Comparison of ENCODE assay signal across 23 cellular contexts in genomic region chr17:6608321-6608720, GRCh38. TPM values are rescaled to one million over a fixed set of nuclear protein-coding genes. Genes with fewer than 3 reads are reported as not detected.
DNase-seq lines count a peak whose midpoint lies in the region; ATAC-seq, FAIRE-seq and TF ChIP-seq lines count a peak whose summit lies in the region.
"Had no signal": no experiment of that assay in that cellular context is flagged by ENCODE, and none has a peak within 500 bp of the region (broad histone marks: within the 10 kb centered on the region; RNA-seq: fewer than 3 reads in every experiment).

No MANE protein-coding gene starts in this region.

- ATAC-seq in RWPE2 (ENCODE audit: low read depth) (peak; percentile 85), esophagus mucosa (peak; percentile 85), GM21423 (IDR thresholded peaks at IDR 0.05; ENCODE audit: unreplicated experiment) (no peak)
- ATAC-seq: activated CD8-positive, alpha-beta T cell treated with anti-CD3 and anti-CD28 coated beads for 36 hours; left colon had no signal

- DNase-seq in MCF 10A (ENCODE audit: unreplicated experiment) (peak; percentile 63), breast epithelium (ENCODE audit: low spot score in 2 of 2) (no peak), RWPE2 (ENCODE audit: low spot score) (no peak), urothelium cell line (ENCODE audit: low spot score) (peak; percentile 35), AG08396 (ENCODE audit: low spot score) (no peak), GM13977 (ENCODE audit: low spot score) (no peak)
- DNase-seq: 8988T; activated CD4-positive, CD25-positive, alpha-beta regulatory T cell; activated CD8-positive, alpha-beta T cell treated with anti-CD3 and anti-CD28 coated beads for 36 hours; activated naive CD4-positive, alpha-beta T cell treated with anti-CD3 and anti-CD28 coated beads, Interleukin-2, amount 10 ng/mL, durations not matched to agents 7 days and 5 days; activated T-cell treated with anti-CD3 and anti-CD28 coated beads, Interleukin-2, amount 50 U/mL, for 24 hours; aorta; C1 segment of cervical spinal cord; effector memory CD4-positive, alpha-beta T cell; foreskin melanocyte; Karpas-422; left colon; posterior cingulate gyrus; stimulated activated CD8-positive, alpha-beta memory T cell treated with anti-CD3 and anti-CD28 coated beads, Interleukin-4, amount 100 ng/mL, for 48 hours had no signal

- BruUV-seq in MCF 10A (replicated peaks; lab: Mats Ljungman, UMichigan) = no TSS peak

- H3K9me3 Mint-ChIP-seq in MCF 10A (ENCODE audit: unreplicated experiment) = no peaks in the 10 kb centered on the region
- H3K9me3 Mint-ChIP-seq: activated CD8-positive, alpha-beta T cell treated with anti-CD3 and anti-CD28 coated beads for 36 hours; activated naive CD4-positive, alpha-beta T cell treated with anti-CD3 and anti-CD28 coated beads, Interleukin-2, amount 10 ng/mL, durations not matched to agents 7 days and 5 days; activated T-cell treated with anti-CD3 and anti-CD28 coated beads, Interleukin-2, amount 50 U/mL, for 24 hours; mesothelial cell of epicardium; nephron had no signal

- H3K36me3 Mint-ChIP-seq in MCF 10A (ENCODE audit: insufficient read depth, unreplicated experiment) = peaks cover 84% of the 10 kb centered on the region

- peaks cover 11% of the 10 kb centered on the region for H3K4me1 Mint-ChIP-seq in MCF 10A (ENCODE audit: insufficient read depth, unreplicated experiment)
- H3K4me1 Mint-ChIP-seq: mesothelial cell of epicardium had no signal

- no peak for TF ChIP-seq POLR2A in breast epithelium (IDR thresholded peaks at IDR 0.05)

- POLR2A ChIA-PET in MCF 10A (lab: Yijun Ruan, JAX) = interaction anchor here (0.5 to 3.8 kb wide), 15 partner anchors 8 to 1310 kb away, joined by 3 to 24 read pairs (median 4); partner anchors contain the start of genes KIAA0753 and TXNDC17

- H3K27ac Mint-ChIP-seq in MCF 10A (ENCODE audit: low read depth, unreplicated experiment) = no peak overlapping the region
- H3K27ac Mint-ChIP-seq: activated CD8-positive, alpha-beta T cell treated with anti-CD3 and anti-CD28 coated beads for 36 hours; activated naive CD4-positive, alpha-beta T cell treated with anti-CD3 and anti-CD28 coated beads, Interleukin-2, amount 10 ng/mL, durations not matched to agents 7 days and 5 days; activated T-cell treated with anti-CD3 and anti-CD28 coated beads, Interleukin-2, amount 50 U/mL, for 24 hours; mesothelial cell of epicardium; nephron had no signal

- TF ChIP-seq CTCF in MCF 10A (IDR thresholded peaks at IDR 0.05; ENCODE audit: unreplicated experiment) = no peak
- TF ChIP-seq CTCF in breast epithelium (IDR thresholded peaks at IDR 0.05) = no peak
- TF ChIP-seq CTCF in RWPE2 (IDR thresholded peaks at IDR 0.05; ENCODE audit: poor library complexity, severe bottlenecking) = no peak
- TF ChIP-seq CTCF in GM13977 (IDR thresholded peaks at IDR 0.05; ENCODE audit: extremely low read depth, insufficient read depth, missing control alignments) = no peak

- H3K9me3 ChIP-seq in breast epithelium = no peaks in the 10 kb centered on the region
- H3K9me3 ChIP-seq in RWPE2 (ENCODE audit: severe bottlenecking) = no peaks in the 10 kb centered on the region

- H3K27ac ChIP-seq in breast epithelium = no peak overlapping the region
- H3K27ac ChIP-seq in RWPE2 (ENCODE audit: poor library complexity, severe bottlenecking) = no peak overlapping the region

- H3K36me3 ChIP-seq in breast epithelium (no peaks in the 10 kb centered on the region), RWPE2 (ENCODE audit: low read depth) (peaks cover 88% of the 10 kb centered on the region)

- FAIRE-seq in urothelium cell line (lab: Jason Lieb, UNC) = no peak

- H3K4me3 ChIP-seq in breast epithelium (no peak overlapping the region), RWPE2 (ENCODE audit: severe bottlenecking) (no peak overlapping the region)

- intact Hi-C loops in MCF 10A (cut with micrococcal nuclease) (no loop called here), breast epithelium (cut with DNase I; ENCODE audit: low total_unique reads) (no loop called here)

- no peaks in the 10 kb centered on the region for H3K4me1 ChIP-seq in breast epithelium
- H3K4me1 ChIP-seq in RWPE2 (ENCODE audit: insufficient read depth, poor library complexity, severe bottlenecking) = peaks cover 10% of the 10 kb centered on the region

- CTCF ChIA-PET in MCF 10A (lab: Yijun Ruan, JAX) = interaction anchor here (0.7 to 3.6 kb wide), 6 partner anchors 13 to 302 kb away, joined by 3 to 24 read pairs (median 4); no protein-coding TSS in a partner anchor

- H3K4me3 Mint-ChIP-seq in MCF 10A (ENCODE audit: unreplicated experiment) = no peak overlapping the region
- H3K4me3 Mint-ChIP-seq: activated CD8-positive, alpha-beta T cell treated with anti-CD3 and anti-CD28 coated beads for 36 hours; activated naive CD4-positive, alpha-beta T cell treated with anti-CD3 and anti-CD28 coated beads, Interleukin-2, amount 10 ng/mL, durations not matched to agents 7 days and 5 days; activated T-cell treated with anti-CD3 and anti-CD28 coated beads, Interleukin-2, amount 50 U/mL, for 24 hours; mesothelial cell of epicardium; nephron had no signal

- in situ Hi-C loops in GM13977 (cut with MboI; ENCODE audit: low pct_unique_long_range_greater_than_20kb, low sequenced_read_pairs, unreplicated experiment) = no loop called here

- no peaks in the 10 kb centered on the region for H3K27me3 Mint-ChIP-seq in MCF 10A (ENCODE audit: insufficient read depth, unreplicated experiment)
- H3K27me3 Mint-ChIP-seq: activated CD8-positive, alpha-beta T cell treated with anti-CD3 and anti-CD28 coated beads for 36 hours; activated naive CD4-positive, alpha-beta T cell treated with anti-CD3 and anti-CD28 coated beads, Interleukin-2, amount 10 ng/mL, durations not matched to agents 7 days and 5 days; activated T-cell treated with anti-CD3 and anti-CD28 coated beads, Interleukin-2, amount 50 U/mL, for 24 hours had no signal

- H3K27me3 ChIP-seq in breast epithelium (no peaks in the 10 kb centered on the region), RWPE2 (ENCODE audit: insufficient read depth, poor library complexity, severe bottlenecking) (no peaks in the 10 kb centered on the region)

RNA-seq across cellular contexts. Expression of gene KIAA0753, which starts 32.2 kb away (rescaled TPM):
- total RNA-seq in MCF 10A (2022) (22.8 and 25.3 TPM in 2 replicates), breast epithelium (10 to 100 TPM; 10.1 to 26.5 (median 25.6) TPM), esophagus mucosa (8.6 TPM)

RNA-seq across cellular contexts. Expression of gene TXNDC17, which starts 32.5 kb away (rescaled TPM):
- total RNA-seq in MCF 10A (2022) = 137 and 146 TPM in 2 replicates
- 100 to 1,000 TPM; 125 to 145 (median 134) TPM for total RNA-seq in breast epithelium
- 322 TPM for total RNA-seq in esophagus mucosa

RNA-seq across cellular contexts. Expression of gene MED31, which starts 43.1 kb away (rescaled TPM):
- total RNA-seq in MCF 10A (2022) (17.7 and 17.8 TPM in 2 replicates), breast epithelium (10 to 100 TPM in 2 of 3 donors, 1 to 10 TPM in 1; 5.4 to 13.4 (median 12.9) TPM), esophagus mucosa (15.3 TPM)

RNA-seq across cellular contexts. Expression of gene C17orf100, which starts 43.2 kb away (rescaled TPM):
- total RNA-seq in MCF 10A (2022) (1.4 and 1.7 TPM in 2 replicates), breast epithelium (under 1 TPM; 0.16 to 0.98 (median 0.88) TPM), esophagus mucosa (1.7 TPM)

RNA-seq across cellular contexts. Expression of gene PITPNM3, which starts 52.0 kb away (rescaled TPM):
- 22.8 and 30.6 TPM in 2 replicates for total RNA-seq in MCF 10A (2022)
- total RNA-seq in breast epithelium = 1 to 10 TPM; 1.6 to 1.8 (median 1.6) TPM
- 20.1 TPM for total RNA-seq in esophagus mucosa

Comparison
In these comparisons a context has a peak if more than half of its experiments do, and no peak if none do; other contexts are left out.
1. DNase-seq: peak in MCF 10A (single experiment) and urothelium cell line (single experiment); none in breast epithelium (0 of 2), RWPE2 (single experiment), AG08396 (single experiment) and GM13977 (single experiment).